In genomic region chr11:82557274-82557673, GRCh38 we compare ENCODE assay signal across 9 cellular contexts.
DNase-seq lines count a peak whose midpoint lies in the region; ATAC-seq and TF ChIP-seq lines count a peak whose summit lies in the region.
"Had no signal": no experiment of that assay in that cellular context is flagged by ENCODE, and none has a peak within 500 bp of the region (broad histone marks: within the 10 kb centered on the region; RNA-seq: fewer than 3 reads in every experiment).

No MANE protein-coding gene starts in this region.

- H3K4me1 ChIP-seq in OCI-LY7 (ENCODE audit: insufficient read depth, low read length, poor library complexity, severe bottlenecking) = peaks cover 18% of the 10 kb centered on the region
- no peaks in the 10 kb centered on the region for H3K4me1 ChIP-seq in breast epithelium
- H3K4me1 ChIP-seq in left lung = no peaks in the 10 kb centered on the region
- H3K4me1 ChIP-seq in SJCRH30 = no peaks in the 10 kb centered on the region
- H3K4me1 ChIP-seq: SJSA1 had no signal

- no peaks in the 10 kb centered on the region for H3K79me2 ChIP-seq in OCI-LY7 (ENCODE audit: insufficient read depth, low read depth, low read length)

- no peaks in the 10 kb centered on the region for H3K9me2 ChIP-seq in OCI-LY7 (ENCODE audit: insufficient read depth, low read length)

- POLR2A ChIA-PET in GM10248 (lab: Yijun Ruan, JAX) = no interaction called here
- POLR2A ChIA-PET in OCI-LY7 (lab: Charles Lee) = interaction anchor here (0.6 kb wide), 1 partner anchor 10 kb away, joined by 5 read pairs; no protein-coding TSS in a partner anchor

- TF ChIP-seq CTCF in GM10248 (IDR thresholded peaks at IDR 0.05; ENCODE audit: control extremely low read depth, extremely low read depth, low read depth, missing control alignments) = no peak
- no peak for TF ChIP-seq CTCF in OCI-LY7 (conservative IDR thresholded peaks at IDR 0.05; ENCODE audit: low read length)
- no peak for TF ChIP-seq CTCF in breast epithelium (IDR thresholded peaks at IDR 0.05)
- no peak for TF ChIP-seq CTCF in left lung (IDR thresholded peaks at IDR 0.05)

- H3K4me3 ChIP-seq in OCI-LY7 (ENCODE audit: low read depth, low read length, poor library complexity, severe bottlenecking) (no peak overlapping the region), breast epithelium (no peak overlapping the region), left lung (no peak overlapping the region), SJCRH30 (no peak overlapping the region)
- H3K4me3 ChIP-seq: SJSA1 had no signal

- no peak overlapping the region for H3K27ac ChIP-seq in OCI-LY7 (ENCODE audit: low read depth, low read length, poor library complexity, severe bottlenecking)
- H3K27ac ChIP-seq in breast epithelium = no peak overlapping the region
- H3K27ac ChIP-seq in left lung = no peak overlapping the region
- no peak overlapping the region for H3K27ac ChIP-seq in SJCRH30
- H3K27ac ChIP-seq: SJSA1 had no signal

- no peak overlapping the region for H2AFZ ChIP-seq in OCI-LY7 (ENCODE audit: low read length)

- H4K20me1 ChIP-seq in OCI-LY7 (ENCODE audit: insufficient read depth, low read length) = no peaks in the 10 kb centered on the region

- no peak for TF ChIP-seq POLR2A in breast epithelium (IDR thresholded peaks at IDR 0.05)

- intact Hi-C loops in OCI-LY7 (cut with micrococcal nuclease; ENCODE audit: unreplicated experiment) (loop anchor here (10.0 kb wide), 1 partner anchor 728 kb away; the partner anchor contains the start of gene CCDC90B), breast epithelium (cut with DNase I; ENCODE audit: low total_unique reads) (no loop called here), left lung (cut with DNase I) (no loop called here)

- peak; percentile 32 for DNase-seq in GM10248 (ENCODE audit: extremely low spot score)
- DNase-seq in OCI-LY7 (ENCODE audit: low spot score) = peak; percentile 74
- no peak for DNase-seq in breast epithelium (ENCODE audit: low spot score in 2 of 2)
- DNase-seq in left lung = no peak
- DNase-seq in activated CD8-positive, alpha-beta memory T cell treated with anti-CD3 and anti-CD28 coated beads, Interleukin-2, amount 50 U/mL, for 48 hours = no peak
- no peak for DNase-seq in SJCRH30

- H3K9me3 ChIP-seq in OCI-LY7 (ENCODE audit: low read length) (no peaks in the 10 kb centered on the region), breast epithelium (no peaks in the 10 kb centered on the region), left lung (no peaks in the 10 kb centered on the region), SJCRH30 (replicated peaks) (no peaks in the 10 kb centered on the region)
- H3K9me3 ChIP-seq: SJSA1 had no signal

- CTCF ChIA-PET in GM10248 (lab: Yijun Ruan, JAX) (no interaction called here), OCI-LY7 (lab: Charles Lee; ENCODE audit: unreplicated experiment) (no interaction called here)

- BruUV-seq in OCI-LY7 (replicated peaks; lab: Mats Ljungman, UMichigan) = no TSS peak

- no peaks in the 10 kb centered on the region for H3K36me3 ChIP-seq in OCI-LY7 (ENCODE audit: insufficient read depth, low read length)
- H3K36me3 ChIP-seq in breast epithelium = no peaks in the 10 kb centered on the region
- no peaks in the 10 kb centered on the region for H3K36me3 ChIP-seq in left lung
- no peaks in the 10 kb centered on the region for H3K36me3 ChIP-seq in SJCRH30
- H3K36me3 ChIP-seq: SJSA1 had no signal

- no peaks in the 10 kb centered on the region for H3K27me3 ChIP-seq in breast epithelium
- no peaks in the 10 kb centered on the region for H3K27me3 ChIP-seq in left lung
- H3K27me3 ChIP-seq in SJCRH30 = no peaks in the 10 kb centered on the region
- H3K27me3 ChIP-seq: SJSA1 had no signal

- ATAC-seq in GM19397 (IDR thresholded peaks at IDR 0.05; ENCODE audit: unreplicated experiment) (peak; percentile 99), HG03064 (IDR thresholded peaks at IDR 0.05; ENCODE audit: low read depth, unreplicated experiment) (peak; percentile 97), left lung (no peak)

- peak overlapping the region; percentile 52 for H3K4me2 ChIP-seq in OCI-LY7 (ENCODE audit: low read length)

Comparison
In these comparisons a context has a peak if more than half of its experiments do, and no peak if none do; other contexts are left out.
1. DNase-seq: peak in GM10248 (single experiment) and OCI-LY7 (single experiment); none in breast epithelium (0 of 2), left lung (0 of 2), activated CD8-positive, alpha-beta memory T cell treated with anti-CD3 and anti-CD28 coated beads, Interleukin-2, amount 50 U/mL, for 48 hours (single experiment) and SJCRH30 (0 of 2).